ENCODE assay signal across 1 cellular context in genomic region chr7:140885735-140886334, GRCh38.
TF ChIP-seq lines count a peak whose summit lies in the region.

No MANE protein-coding gene starts in this region.

TF ChIP-seq in SK-N-SH, 30 proteins besides CTCF, POLR2A, EP300 and RAD21 (continued from another document):
- TF ChIP-seq CHD2 (IDR thresholded peaks at IDR 0.05; ENCODE audit: low read length, partially characterized antibody) (no peak), FOSL2 (IDR thresholded peaks at IDR 0.05; ENCODE audit: borderline replicate concordance, low read depth) (no peak), RFX5 (IDR thresholded peaks at IDR 0.05; ENCODE audit: low read length) (no peak), RXRA (IDR thresholded peaks at IDR 0.05; ENCODE audit: borderline replicate concordance, low read depth) (no peak), ELF1 (IDR thresholded peaks at IDR 0.05) (no peak), YY1 (IDR thresholded peaks at IDR 0.05; ENCODE audit: low read depth) (no peak), POLR2AphosphoS5 (IDR thresholded peaks at IDR 0.05; ENCODE audit: low read depth, low read length) (no peak), FOXM1 (IDR thresholded peaks at IDR 0.05; ENCODE audit: low read depth) (no peak)
- TF ChIP-seq, protein P1, sequence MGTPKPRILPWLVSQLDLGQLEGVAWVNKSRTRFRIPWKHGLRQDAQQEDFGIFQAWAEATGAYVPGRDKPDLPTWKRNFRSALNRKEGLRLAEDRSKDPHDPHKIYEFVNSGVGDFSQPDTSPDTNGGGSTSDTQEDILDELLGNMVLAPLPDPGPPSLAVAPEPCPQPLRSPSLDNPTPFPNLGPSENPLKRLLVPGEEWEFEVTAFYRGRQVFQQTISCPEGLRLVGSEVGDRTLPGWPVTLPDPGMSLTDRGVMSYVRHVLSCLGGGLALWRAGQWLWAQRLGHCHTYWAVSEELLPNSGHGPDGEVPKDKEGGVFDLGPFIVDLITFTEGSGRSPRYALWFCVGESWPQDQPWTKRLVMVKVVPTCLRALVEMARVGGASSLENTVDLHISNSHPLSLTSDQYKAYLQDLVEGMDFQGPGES (IDR thresholded peaks at IDR 0.05; ENCODE audit: low read depth, low read length), result no peak
- TF ChIP-seq, protein P2, sequence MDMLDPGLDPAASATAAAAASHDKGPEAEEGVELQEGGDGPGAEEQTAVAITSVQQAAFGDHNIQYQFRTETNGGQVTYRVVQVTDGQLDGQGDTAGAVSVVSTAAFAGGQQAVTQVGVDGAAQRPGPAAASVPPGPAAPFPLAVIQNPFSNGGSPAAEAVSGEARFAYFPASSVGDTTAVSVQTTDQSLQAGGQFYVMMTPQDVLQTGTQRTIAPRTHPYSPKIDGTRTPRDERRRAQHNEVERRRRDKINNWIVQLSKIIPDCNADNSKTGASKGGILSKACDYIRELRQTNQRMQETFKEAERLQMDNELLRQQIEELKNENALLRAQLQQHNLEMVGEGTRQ (IDR thresholded peaks at IDR 0.05; ENCODE audit: borderline replicate concordance, low read depth, low read length), result no peak
TF ChIP-seq in SK-N-SH: peak in this region for 0.
